Comparison of ENCODE assay signal across 17 cellular contexts in the genomic region with DNA sequence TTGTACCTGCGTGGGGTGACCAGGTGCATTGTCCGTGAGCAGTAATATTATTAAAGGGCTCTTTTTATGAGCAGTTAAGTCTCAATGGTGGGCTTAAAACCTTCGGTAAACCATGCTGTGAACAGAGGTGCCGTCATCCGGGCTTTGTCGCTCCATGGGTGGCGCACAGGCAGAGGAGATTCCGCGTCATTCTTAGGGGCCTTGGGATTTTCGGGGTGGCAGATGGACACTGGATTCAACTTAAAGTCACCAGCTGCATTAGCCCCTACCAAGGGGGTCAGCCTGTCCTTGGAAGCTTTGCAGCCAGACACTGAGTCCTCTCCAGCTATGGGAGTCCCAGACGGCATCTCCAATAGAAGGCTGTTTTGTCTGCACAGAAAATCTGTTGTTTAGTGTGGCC.
DNase-seq lines count a peak whose midpoint lies in the region; ATAC-seq and TF ChIP-seq lines count a peak whose summit lies in the region.
"Had no signal": no experiment of that assay in that cellular context is flagged by ENCODE, and none has a peak within 500 bp of the region (broad histone marks: within the 10 kb centered on the region; RNA-seq: fewer than 3 reads in every experiment).

No MANE protein-coding gene starts in this region.

- H3K27me3 Mint-ChIP-seq in activated B cell treated with CpG ODN at 0.5 μM for 24 hours, result no peaks in the 10 kb centered on the region
- no peaks in the 10 kb centered on the region for H3K27me3 Mint-ChIP-seq in naive thymus-derived CD4-positive, alpha-beta T cell
- H3K27me3 Mint-ChIP-seq: T-cell had no signal

- peak overlapping the region; percentile 12 for H3K27ac ChIP-seq in naive thymus-derived CD4-positive, alpha-beta T cell (ENCODE audit: low read depth, low read length)
- no peak overlapping the region for H3K27ac ChIP-seq in transverse colon
- H3K27ac ChIP-seq: adrenal gland, GM23248, neutrophil had no signal

- intact Hi-C loops in cardiac septum (cut with DNase I) (no loop called here), Right ventricle myocardium superior (cut with DNase I) (no loop called here), activated B cell treated with CpG ODN at 0.5 μM for 24 hours (cut with micrococcal nuclease) (no loop called here), transverse colon (cut with DNase I; ENCODE audit: low total_unique reads) (no loop called here)
- intact Hi-C loops in naive thymus-derived CD4-positive, alpha-beta T cell (cut with micrococcal nuclease), result no loop called here

- H3K36me3 Mint-ChIP-seq in activated B cell treated with CpG ODN at 0.5 μM for 24 hours (ENCODE audit: low read depth), result peaks cover 32% of the 10 kb centered on the region
- peaks cover 15 to 28% (median 19%) of the 10 kb centered on the region in 5 donors for H3K36me3 Mint-ChIP-seq in naive thymus-derived CD4-positive, alpha-beta T cell

- 91 to 100% methylated on average over 1 to 11 of the region's 11 CpGs for WGBS in transverse colon (ENCODE audit: low coverage in 1 of 2), 2 donors

- H3K27me3 ChIP-seq in naive thymus-derived CD4-positive, alpha-beta T cell (ENCODE audit: control insufficient read depth in 2 of 2, insufficient read depth in 2 of 2, low read length in 2 of 2), result no peaks in the 10 kb centered on the region
- peaks cover 13% of the 10 kb centered on the region for H3K27me3 ChIP-seq in transverse colon
- H3K27me3 ChIP-seq: adrenal gland had no signal

- H3K9me3 Mint-ChIP-seq in activated B cell treated with CpG ODN at 0.5 μM for 24 hours, result peaks cover 10% of the 10 kb centered on the region
- peaks cover under 1 to 22% (median 16%) of the 10 kb centered on the region in 11 donors for H3K9me3 Mint-ChIP-seq in naive thymus-derived CD4-positive, alpha-beta T cell

- no peaks in the 10 kb centered on the region for H3K36me3 ChIP-seq in naive thymus-derived CD4-positive, alpha-beta T cell (ENCODE audit: control insufficient read depth in 2 of 3, insufficient read depth in 3 of 3, low read length in 3 of 3)
- no peaks in the 10 kb centered on the region for H3K36me3 ChIP-seq in transverse colon
- H3K36me3 ChIP-seq: neutrophil had no signal

- TF ChIP-seq CTCF in activated B cell treated with CpG ODN at 0.5 μM for 24 hours (IDR thresholded peaks at IDR 0.05), result no peak
- TF ChIP-seq CTCF in transverse colon (IDR thresholded peaks at IDR 0.05), result no peak

- no peak overlapping the region for H3K4me3 ChIP-seq in naive thymus-derived CD4-positive, alpha-beta T cell (ENCODE audit: low read length)
- no peak overlapping the region for H3K4me3 ChIP-seq in transverse colon
- H3K4me3 ChIP-seq: adrenal gland, GM23248 had no signal

- TF ChIP-seq POLR2A in transverse colon (IDR thresholded peaks at IDR 0.05), result no peak

- H3K4me3 Mint-ChIP-seq in activated B cell treated with CpG ODN at 0.5 μM for 24 hours, result no peak overlapping the region
- H3K4me3 Mint-ChIP-seq in naive thymus-derived CD4-positive, alpha-beta T cell, result no peak overlapping the region
- H3K4me3 Mint-ChIP-seq: activated T-cell treated with anti-CD3 and anti-CD28 coated beads, Interleukin-2, amount 50 U/mL, for 4 hours; immature natural killer cell had no signal

- peaks cover 7 to 36% of the 10 kb centered on the region in 2 donors for H3K4me1 ChIP-seq in naive thymus-derived CD4-positive, alpha-beta T cell (ENCODE audit: control insufficient read depth in 2 of 2, insufficient read depth in 2 of 2, low read length in 2 of 2)
- peaks cover 10 to 25% (median 21%) of the 10 kb centered on the region in 4 donors for H3K4me1 ChIP-seq in transverse colon

- H3K9me3 ChIP-seq in naive thymus-derived CD4-positive, alpha-beta T cell (ENCODE audit: control insufficient read depth in 2 of 3, low read length in 3 of 3), result peaks cover 0 to 11% (median 8%) of the 10 kb centered on the region in 3 experiments
- H3K9me3 ChIP-seq in transverse colon, result peaks cover 7 to 13% of the 10 kb centered on the region in 2 donors
- H3K9me3 ChIP-seq: neutrophil had no signal

- peaks cover 43% of the 10 kb centered on the region for H3K4me1 Mint-ChIP-seq in activated B cell treated with CpG ODN at 0.5 μM for 24 hours
- peaks cover 32 to 66% (median 53%) of the 10 kb centered on the region in 7 donors for H3K4me1 Mint-ChIP-seq in naive thymus-derived CD4-positive, alpha-beta T cell

- peak overlapping the region; percentile 75 for H3K27ac Mint-ChIP-seq in activated B cell treated with CpG ODN at 0.5 μM for 24 hours
- peak overlapping the region; percentile 5 to 97 (median 88) for H3K27ac Mint-ChIP-seq in naive thymus-derived CD4-positive, alpha-beta T cell

- in situ Hi-C loops in transverse colon (cut with MboI; ENCODE audit: low pct_ligation_motif_present in 1 of 4, low pct_unique_long_range_greater_than_20kb in 1 of 4, low sequenced_read_pairs in 3 of 4), result loop anchor here in 1 of 4 donors (25.0 kb wide), 1 partner anchor 116 kb away; the partner anchor contains the start of gene NFATC1

- DNase-seq in cardiac septum (ENCODE audit: low spot score), result peak; percentile 61
- no peak for DNase-seq in Right ventricle myocardium superior
- DNase-seq in activated B cell treated with CpG ODN at 0.5 μM for 24 hours, result no peak
- peak in 1 of 9 donors; percentile 3 for DNase-seq in naive thymus-derived CD4-positive, alpha-beta T cell
- peak; percentile 2 for DNase-seq in transverse colon
- no peak for DNase-seq in SW 1271 (lab: John Stamatoyannopoulos, UW)
- DNase-seq: activated T-cell treated with anti-CD3 and anti-CD28 coated beads, Interleukin-2, amount 50 U/mL, for 4 hours; immature natural killer cell; NCI-H1694; NCI-H69; SIG-M5; T-cell had no signal

- TF ChIP-seq EP300 in transverse colon (IDR thresholded peaks at IDR 0.05; ENCODE audit: low read depth), result no peak

- CTCF ChIA-PET in activated B cell treated with CpG ODN at 0.5 μM for 24 hours (lab: Charles Lee), result no interaction called here
- CTCF ChIA-PET in naive thymus-derived CD4-positive, alpha-beta T cell (lab: Charles Lee), result no interaction called here

- POLR2A ChIA-PET in activated B cell treated with CpG ODN at 0.5 μM for 24 hours (lab: Charles Lee), result interaction anchor here (1.5 kb wide), 1 partner anchor 107 kb away, joined by 4 read pairs; no protein-coding TSS in a partner anchor
- POLR2A ChIA-PET in naive thymus-derived CD4-positive, alpha-beta T cell (lab: Charles Lee), result interaction anchor here (1.0 kb wide), 1 partner anchor 13 kb away, joined by 4 read pairs; no protein-coding TSS in a partner anchor

- no peak for ATAC-seq in Right ventricle myocardium superior (ENCODE audit: poor library complexity)
- ATAC-seq in activated B cell treated with CpG ODN at 0.5 μM for 24 hours (ENCODE audit: low read depth), result no peak
- ATAC-seq in naive thymus-derived CD4-positive, alpha-beta T cell, result no peak
- no peak for ATAC-seq in HG02763 (IDR thresholded peaks at IDR 0.05; ENCODE audit: unreplicated experiment)
- no peak for ATAC-seq in HG02642 (IDR thresholded peaks at IDR 0.05; ENCODE audit: poor library complexity, unreplicated experiment)
- ATAC-seq: T-cell had no signal

Comparison
In these comparisons a context has a peak if more than half of its experiments do, and no peak if none do; other contexts are left out.
1. DNase-seq: peak in cardiac septum (single experiment) and transverse colon (single experiment); none in Right ventricle myocardium superior (single experiment), activated B cell treated with CpG ODN at 0.5 μM for 24 hours (single experiment) and SW 1271 (0 of 2).